In genomic region chr19:17680235-17680722, GRCh38 we compare ENCODE assay signal across 1 cellular context.
TF ChIP-seq lines count a peak whose summit lies in the region.

No MANE protein-coding gene starts in this region.

TF ChIP-seq in K562, 482 proteins besides CTCF, POLR2A, EP300 and RAD21 (continued from another document and continues in another):
- TF ChIP-seq SRSF9 (IDR thresholded peaks at IDR 0.05; ENCODE audit: borderline replicate concordance, low read depth, low read length) (no peak), CBFA2T2 (conservative IDR thresholded peaks at IDR 0.05) (peak; percentile 19; the same call in 1 of the 2 replicates), PURB (CRISPR knock-in tag; IDR thresholded peaks at IDR 0.05; ENCODE audit: low read depth) (no peak), ZC3H4 (CRISPR knock-in tag; IDR thresholded peaks at IDR 0.05; ENCODE audit: borderline replicate concordance) (no peak), KLF13 (tag; IDR thresholded peaks at IDR 0.05; ENCODE audit: borderline replicate concordance, low read depth) (no peak), CHCHD3 (CRISPR knock-in tag; IDR thresholded peaks at IDR 0.05) (no peak), EGR1 (conservative IDR thresholded peaks at IDR 0.05) (peak; percentile 99), PHB2 (IDR thresholded peaks at IDR 0.05; ENCODE audit: low read depth) (no peak), U2AF2 (optimal IDR thresholded peaks at IDR 0.05; ENCODE audit: low read depth, low read length) (no peak), HNRNPLL (IDR thresholded peaks at IDR 0.05; ENCODE audit: low read depth, low read length, poor library complexity, severe bottlenecking) (no peak), CHD4 (IDR thresholded peaks at IDR 0.05; ENCODE audit: insufficient read depth, insufficient replicate concordance, low read depth, low read length, poor library complexity, severe bottlenecking) (no peak), ZFX (CRISPR knock-in tag; IDR thresholded peaks at IDR 0.05) (no peak), SP1 (CRISPR knock-in tag; IDR thresholded peaks at IDR 0.05) (no peak), DACH1 (IDR thresholded peaks at IDR 0.05; ENCODE audit: partially characterized antibody) (no peak), ELF4 (CRISPR knock-in tag; IDR thresholded peaks at IDR 0.05) (no peak), NFRKB (IDR thresholded peaks at IDR 0.05; ENCODE audit: low read depth) (no peak), MTA1 (IDR thresholded peaks at IDR 0.05; ENCODE audit: borderline replicate concordance) (peak; percentile 32; the same call in 1 of the 2 replicates), SNIP1 (IDR thresholded peaks at IDR 0.05; ENCODE audit: low read depth) (no peak), NR4A1 (CRISPR knock-in tag; IDR thresholded peaks at IDR 0.05) (no peak), NR4A1 (tag; IDR thresholded peaks at IDR 0.05) (no peak), PRPF4 (IDR thresholded peaks at IDR 0.05; ENCODE audit: insufficient read depth, low read depth, low read length, poor library complexity, severe bottlenecking) (no peak), PATZ1 (CRISPR knock-in tag; IDR thresholded peaks at IDR 0.05; ENCODE audit: borderline replicate concordance) (no peak), WHSC1 (IDR thresholded peaks at IDR 0.05; ENCODE audit: low read length) (no peak), ZNF165 (CRISPR knock-in tag; IDR thresholded peaks at IDR 0.05; ENCODE audit: borderline replicate concordance) (no peak), TAF15 (IDR thresholded peaks at IDR 0.05; ENCODE audit: low read depth, low read length) (no peak), ZNF444 (CRISPR knock-in tag; IDR thresholded peaks at IDR 0.05) (no peak), ERF (CRISPR knock-in tag; IDR thresholded peaks at IDR 0.05) (no peak), THRAP3 (IDR thresholded peaks at IDR 0.05; ENCODE audit: borderline replicate concordance) (no peak), HMG20B (CRISPR knock-in tag; IDR thresholded peaks at IDR 0.05) (no peak), ETV1 (tag; conservative IDR thresholded peaks at IDR 0.05; ENCODE audit: low read depth) (peak; percentile 52), ZMIZ1 (IDR thresholded peaks at IDR 0.05; ENCODE audit: low read depth in 2 of 2, low read length in 2 of 2) (no peak), POLR2G (IDR thresholded peaks at IDR 0.05; ENCODE audit: low read depth, low read length) (0 out of 2 replicates have a peak, but pooled peaks have one; percentile 34), SIX5 (IDR thresholded peaks at IDR 0.05; ENCODE audit: borderline replicate concordance in 1 of 2, insufficient read depth in 1 of 2, low read depth in 1 of 2, low read length in 2 of 2) (no peak), RBM22 (IDR thresholded peaks at IDR 0.05; ENCODE audit: low read depth, low read length, poor library complexity, severe bottlenecking) (no peak), ESRRB (CRISPR knock-in tag; IDR thresholded peaks at IDR 0.05; ENCODE audit: borderline replicate concordance) (no peak), COPS2 (conservative IDR thresholded peaks at IDR 0.05) (no peak), RBM14 (IDR thresholded peaks at IDR 0.05; ENCODE audit: borderline replicate concordance, insufficient read depth, low read depth, low read length) (no peak), FUS (optimal IDR thresholded peaks at IDR 0.05; ENCODE audit: low read depth, low read length) (no peak), IFI16 (CRISPR knock-in tag; IDR thresholded peaks at IDR 0.05) (no peak)
- TF ChIP-seq, protein P1, sequence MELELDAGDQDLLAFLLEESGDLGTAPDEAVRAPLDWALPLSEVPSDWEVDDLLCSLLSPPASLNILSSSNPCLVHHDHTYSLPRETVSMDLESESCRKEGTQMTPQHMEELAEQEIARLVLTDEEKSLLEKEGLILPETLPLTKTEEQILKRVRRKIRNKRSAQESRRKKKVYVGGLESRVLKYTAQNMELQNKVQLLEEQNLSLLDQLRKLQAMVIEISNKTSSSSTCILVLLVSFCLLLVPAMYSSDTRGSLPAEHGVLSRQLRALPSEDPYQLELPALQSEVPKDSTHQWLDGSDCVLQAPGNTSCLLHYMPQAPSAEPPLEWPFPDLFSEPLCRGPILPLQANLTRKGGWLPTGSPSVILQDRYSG (tag; conservative IDR thresholded peaks at IDR 0.05; ENCODE audit: low read depth) = no peak
- TF ChIP-seq, protein P2, sequence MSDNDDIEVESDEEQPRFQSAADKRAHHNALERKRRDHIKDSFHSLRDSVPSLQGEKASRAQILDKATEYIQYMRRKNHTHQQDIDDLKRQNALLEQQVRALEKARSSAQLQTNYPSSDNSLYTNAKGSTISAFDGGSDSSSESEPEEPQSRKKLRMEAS (CRISPR knock-in tag; IDR thresholded peaks at IDR 0.05) = peak; percentile 66
- TF ChIP-seq, protein P3, sequence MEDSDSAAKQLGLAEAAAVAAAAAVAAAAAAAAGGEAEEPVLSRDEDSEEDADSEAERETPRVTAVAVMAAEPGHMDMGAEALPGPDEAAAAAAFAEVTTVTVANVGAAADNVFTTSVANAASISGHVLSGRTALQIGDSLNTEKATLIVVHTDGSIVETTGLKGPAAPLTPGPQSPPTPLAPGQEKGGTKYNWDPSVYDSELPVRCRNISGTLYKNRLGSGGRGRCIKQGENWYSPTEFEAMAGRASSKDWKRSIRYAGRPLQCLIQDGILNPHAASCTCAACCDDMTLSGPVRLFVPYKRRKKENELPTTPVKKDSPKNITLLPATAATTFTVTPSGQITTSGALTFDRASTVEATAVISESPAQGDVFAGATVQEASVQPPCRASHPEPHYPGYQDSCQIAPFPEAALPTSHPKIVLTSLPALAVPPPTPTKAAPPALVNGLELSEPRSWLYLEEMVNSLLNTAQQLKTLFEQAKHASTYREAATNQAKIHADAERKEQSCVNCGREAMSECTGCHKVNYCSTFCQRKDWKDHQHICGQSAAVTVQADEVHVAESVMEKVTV (CRISPR knock-in tag; IDR thresholded peaks at IDR 0.05) = no peak
- TF ChIP-seq, protein P4, sequence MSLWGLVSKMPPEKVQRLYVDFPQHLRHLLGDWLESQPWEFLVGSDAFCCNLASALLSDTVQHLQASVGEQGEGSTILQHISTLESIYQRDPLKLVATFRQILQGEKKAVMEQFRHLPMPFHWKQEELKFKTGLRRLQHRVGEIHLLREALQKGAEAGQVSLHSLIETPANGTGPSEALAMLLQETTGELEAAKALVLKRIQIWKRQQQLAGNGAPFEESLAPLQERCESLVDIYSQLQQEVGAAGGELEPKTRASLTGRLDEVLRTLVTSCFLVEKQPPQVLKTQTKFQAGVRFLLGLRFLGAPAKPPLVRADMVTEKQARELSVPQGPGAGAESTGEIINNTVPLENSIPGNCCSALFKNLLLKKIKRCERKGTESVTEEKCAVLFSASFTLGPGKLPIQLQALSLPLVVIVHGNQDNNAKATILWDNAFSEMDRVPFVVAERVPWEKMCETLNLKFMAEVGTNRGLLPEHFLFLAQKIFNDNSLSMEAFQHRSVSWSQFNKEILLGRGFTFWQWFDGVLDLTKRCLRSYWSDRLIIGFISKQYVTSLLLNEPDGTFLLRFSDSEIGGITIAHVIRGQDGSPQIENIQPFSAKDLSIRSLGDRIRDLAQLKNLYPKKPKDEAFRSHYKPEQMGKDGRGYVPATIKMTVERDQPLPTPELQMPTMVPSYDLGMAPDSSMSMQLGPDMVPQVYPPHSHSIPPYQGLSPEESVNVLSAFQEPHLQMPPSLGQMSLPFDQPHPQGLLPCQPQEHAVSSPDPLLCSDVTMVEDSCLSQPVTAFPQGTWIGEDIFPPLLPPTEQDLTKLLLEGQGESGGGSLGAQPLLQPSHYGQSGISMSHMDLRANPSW (CRISPR knock-in tag; IDR thresholded peaks at IDR 0.05) = no peak
- TF ChIP-seq, protein P5, sequence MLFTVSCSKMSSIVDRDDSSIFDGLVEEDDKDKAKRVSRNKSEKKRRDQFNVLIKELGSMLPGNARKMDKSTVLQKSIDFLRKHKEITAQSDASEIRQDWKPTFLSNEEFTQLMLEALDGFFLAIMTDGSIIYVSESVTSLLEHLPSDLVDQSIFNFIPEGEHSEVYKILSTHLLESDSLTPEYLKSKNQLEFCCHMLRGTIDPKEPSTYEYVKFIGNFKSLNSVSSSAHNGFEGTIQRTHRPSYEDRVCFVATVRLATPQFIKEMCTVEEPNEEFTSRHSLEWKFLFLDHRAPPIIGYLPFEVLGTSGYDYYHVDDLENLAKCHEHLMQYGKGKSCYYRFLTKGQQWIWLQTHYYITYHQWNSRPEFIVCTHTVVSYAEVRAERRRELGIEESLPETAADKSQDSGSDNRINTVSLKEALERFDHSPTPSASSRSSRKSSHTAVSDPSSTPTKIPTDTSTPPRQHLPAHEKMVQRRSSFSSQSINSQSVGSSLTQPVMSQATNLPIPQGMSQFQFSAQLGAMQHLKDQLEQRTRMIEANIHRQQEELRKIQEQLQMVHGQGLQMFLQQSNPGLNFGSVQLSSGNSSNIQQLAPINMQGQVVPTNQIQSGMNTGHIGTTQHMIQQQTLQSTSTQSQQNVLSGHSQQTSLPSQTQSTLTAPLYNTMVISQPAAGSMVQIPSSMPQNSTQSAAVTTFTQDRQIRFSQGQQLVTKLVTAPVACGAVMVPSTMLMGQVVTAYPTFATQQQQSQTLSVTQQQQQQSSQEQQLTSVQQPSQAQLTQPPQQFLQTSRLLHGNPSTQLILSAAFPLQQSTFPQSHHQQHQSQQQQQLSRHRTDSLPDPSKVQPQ (CRISPR knock-in tag; IDR thresholded peaks at IDR 0.05; ENCODE audit: borderline replicate concordance) = no peak
- TF ChIP-seq, protein P6, sequence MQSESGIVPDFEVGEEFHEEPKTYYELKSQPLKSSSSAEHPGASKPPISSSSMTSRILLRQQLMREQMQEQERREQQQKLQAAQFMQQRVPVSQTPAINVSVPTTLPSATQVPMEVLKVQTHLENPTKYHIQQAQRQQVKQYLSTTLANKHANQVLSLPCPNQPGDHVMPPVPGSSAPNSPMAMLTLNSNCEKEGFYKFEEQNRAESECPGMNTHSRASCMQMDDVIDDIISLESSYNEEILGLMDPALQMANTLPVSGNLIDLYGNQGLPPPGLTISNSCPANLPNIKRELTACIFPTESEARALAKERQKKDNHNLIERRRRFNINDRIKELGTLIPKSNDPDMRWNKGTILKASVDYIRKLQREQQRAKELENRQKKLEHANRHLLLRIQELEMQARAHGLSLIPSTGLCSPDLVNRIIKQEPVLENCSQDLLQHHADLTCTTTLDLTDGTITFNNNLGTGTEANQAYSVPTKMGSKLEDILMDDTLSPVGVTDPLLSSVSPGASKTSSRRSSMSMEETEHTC (IDR thresholded peaks at IDR 0.05) = no peak
- TF ChIP-seq, protein P7, sequence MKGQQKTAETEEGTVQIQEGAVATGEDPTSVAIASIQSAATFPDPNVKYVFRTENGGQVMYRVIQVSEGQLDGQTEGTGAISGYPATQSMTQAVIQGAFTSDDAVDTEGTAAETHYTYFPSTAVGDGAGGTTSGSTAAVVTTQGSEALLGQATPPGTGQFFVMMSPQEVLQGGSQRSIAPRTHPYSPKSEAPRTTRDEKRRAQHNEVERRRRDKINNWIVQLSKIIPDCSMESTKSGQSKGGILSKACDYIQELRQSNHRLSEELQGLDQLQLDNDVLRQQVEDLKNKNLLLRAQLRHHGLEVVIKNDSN (CRISPR knock-in tag; IDR thresholded peaks at IDR 0.05) = peak; percentile 36; the same call in 1 of the 2 replicates
- TF ChIP-seq, protein P8, sequence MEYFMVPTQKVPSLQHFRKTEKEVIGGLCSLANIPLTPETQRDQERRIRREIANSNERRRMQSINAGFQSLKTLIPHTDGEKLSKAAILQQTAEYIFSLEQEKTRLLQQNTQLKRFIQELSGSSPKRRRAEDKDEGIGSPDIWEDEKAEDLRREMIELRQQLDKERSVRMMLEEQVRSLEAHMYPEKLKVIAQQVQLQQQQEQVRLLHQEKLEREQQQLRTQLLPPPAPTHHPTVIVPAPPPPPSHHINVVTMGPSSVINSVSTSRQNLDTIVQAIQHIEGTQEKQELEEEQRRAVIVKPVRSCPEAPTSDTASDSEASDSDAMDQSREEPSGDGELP (CRISPR knock-in tag; IDR thresholded peaks at IDR 0.05; ENCODE audit: borderline replicate concordance) = peak; percentile 80
- TF ChIP-seq, protein P9, sequence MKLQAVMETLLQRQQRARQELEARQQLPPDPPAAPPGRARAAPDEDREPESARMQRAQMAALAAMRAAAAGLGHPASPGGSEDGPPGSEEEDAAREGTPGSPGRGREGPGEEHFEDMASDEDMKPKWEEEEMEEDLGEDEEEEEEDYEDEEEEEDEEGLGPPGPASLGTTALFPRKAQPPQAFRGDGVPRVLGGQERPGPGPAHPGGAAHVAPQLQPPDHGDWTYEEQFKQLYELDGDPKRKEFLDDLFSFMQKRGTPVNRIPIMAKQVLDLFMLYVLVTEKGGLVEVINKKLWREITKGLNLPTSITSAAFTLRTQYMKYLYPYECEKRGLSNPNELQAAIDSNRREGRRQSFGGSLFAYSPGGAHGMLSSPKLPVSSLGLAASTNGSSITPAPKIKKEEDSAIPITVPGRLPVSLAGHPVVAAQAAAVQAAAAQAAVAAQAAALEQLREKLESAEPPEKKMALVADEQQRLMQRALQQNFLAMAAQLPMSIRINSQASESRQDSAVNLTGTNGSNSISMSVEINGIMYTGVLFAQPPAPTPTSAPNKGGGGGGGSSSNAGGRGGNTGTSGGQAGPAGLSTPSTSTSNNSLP (IDR thresholded peaks at IDR 0.05; ENCODE audit: borderline replicate concordance, low read depth, low read length) = no peak
